Comparison of ENCODE assay signal across 17 cellular contexts in the genomic region with DNA sequence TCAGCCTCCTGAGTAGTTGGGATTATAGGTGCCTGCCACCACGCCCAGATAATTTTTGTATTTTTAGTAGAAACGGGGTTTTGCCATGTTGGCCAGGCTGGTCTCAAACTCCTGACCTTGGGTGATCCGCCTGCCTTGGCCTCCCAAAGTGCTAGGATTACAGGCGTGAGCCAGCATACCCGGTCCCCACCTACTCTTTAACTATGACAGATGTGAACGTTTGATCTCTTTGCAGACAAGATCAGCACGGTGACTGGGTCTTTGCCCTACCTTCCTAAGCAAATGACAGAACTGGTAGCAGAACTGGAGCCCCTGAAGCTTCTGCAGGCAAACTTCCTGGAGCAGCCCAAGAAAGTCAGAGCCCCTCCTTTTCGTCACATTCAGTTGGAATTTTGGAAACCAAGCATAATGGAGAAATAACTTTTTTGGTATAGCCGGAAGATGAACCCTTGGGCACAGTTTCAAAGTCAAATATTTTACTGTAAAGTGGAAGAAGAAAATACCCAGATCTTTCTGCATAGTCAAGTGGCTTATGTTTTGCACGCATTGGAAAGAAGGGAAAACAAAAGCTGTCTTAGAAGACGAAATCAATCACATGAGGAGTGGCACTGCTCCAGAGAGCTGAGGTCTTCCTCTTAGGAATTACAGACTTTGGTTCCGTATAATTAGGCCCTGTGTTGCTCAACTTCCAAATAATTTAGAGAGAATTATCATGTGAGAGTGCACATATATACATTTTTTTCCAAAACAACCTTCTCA.
DNase-seq lines count a peak whose midpoint lies in the region; FAIRE-seq and TF ChIP-seq lines count a peak whose summit lies in the region.
"Had no signal": no experiment of that assay in that cellular context is flagged by ENCODE, and none has a peak within 500 bp of the region (broad histone marks: within the 10 kb centered on the region; RNA-seq: fewer than 3 reads in every experiment).

No MANE protein-coding gene starts in this region.

- no peaks in the 10 kb centered on the region for H4K20me1 ChIP-seq in GM23248 (ENCODE audit: insufficient read depth)

- peaks cover 0 to 4% (median 0%) of the 10 kb centered on the region in 3 donors for H3K9me3 ChIP-seq in adrenal gland (replicated peaks in 1 of 3)
- H3K9me3 ChIP-seq in prostate gland = no peaks in the 10 kb centered on the region
- H3K9me3 ChIP-seq in GM23248 (ENCODE audit: low read depth) = no peaks in the 10 kb centered on the region
- H3K9me3 ChIP-seq: testis had no signal

- no peak overlapping the region for H3K4me2 ChIP-seq in GM23248 (ENCODE audit: unreplicated experiment)

- 18 to 29% (median 24%) methylated on average over 11 to 12 of the region's 12 CpGs for WGBS in adrenal gland, 4 donors
- 45% methylated on average over 12 of the region's 12 CpGs for WGBS in prostate gland
- 5 to 8% methylated on average over 12 of the region's 12 CpGs for WGBS in GM23248 (ENCODE audit: low coverage in 1 of 2, low lambda C conversion rate in 2 of 2, missing lambda C conversion rate in 2 of 2), 2 experiments

- H3K4me3 ChIP-seq in adrenal gland (no peak overlapping the region), prostate gland (no peak overlapping the region), GM23248 (no peak overlapping the region)
- H3K4me3 ChIP-seq: testis had no signal

- no peak for FAIRE-seq in GM12892 (lab: Jason Lieb, UNC)

- in situ Hi-C loops in GM23248 (cut with MboI) = no loop called here

- intact Hi-C loops in adrenal gland (cut with DNase I) = no loop called here
- intact Hi-C loops in prostate gland (cut with DNase I) = loop anchor here (5.0 kb wide), 3 partner anchors 64 to 86 kb away; no protein-coding TSS in a partner anchor

- no peak for TF ChIP-seq POLR2A in adrenal gland (IDR thresholded peaks at IDR 0.05)
- no peak for TF ChIP-seq POLR2A in prostate gland (IDR thresholded peaks at IDR 0.05)
- TF ChIP-seq POLR2A in GM12892 (IDR thresholded peaks at IDR 0.05; ENCODE audit: low read depth, low read length) = no peak

- no peaks in the 10 kb centered on the region for H3K79me2 ChIP-seq in GM23248 (ENCODE audit: insufficient read depth)

- H3F3A ChIP-seq in GM23248 (ENCODE audit: insufficient read depth) = no peaks in the 10 kb centered on the region

- H2AFZ ChIP-seq in GM23248 = no peak overlapping the region

- H3K27me3 ChIP-seq in adrenal gland (no peaks in the 10 kb centered on the region), prostate gland (replicated peaks; ENCODE audit: insufficient read depth) (no peaks in the 10 kb centered on the region), GM23248 (replicated peaks; ENCODE audit: insufficient read depth) (peaks cover 18% of the 10 kb centered on the region; the same call in 1 of the 2 replicates)
- H3K27me3 ChIP-seq: foreskin keratinocyte, testis had no signal

- H3K4me1 ChIP-seq in adrenal gland (replicated peaks in 1 of 2) (peaks cover 46 to 88% of the 10 kb centered on the region in 2 donors), prostate gland (replicated peaks) (peaks cover 6% of the 10 kb centered on the region), GM23248 (ENCODE audit: insufficient read depth) (no peaks in the 10 kb centered on the region; the same call in 1 of the 2 replicates)
- H3K4me1 ChIP-seq: foreskin keratinocyte had no signal

- H3K27ac ChIP-seq in adrenal gland (peak overlapping the region; percentile 67 to 90 (median 75)), prostate gland (peak overlapping the region; percentile 61 to 64), GM23248 (no peak overlapping the region)
- H3K27ac ChIP-seq: foreskin keratinocyte had no signal

- H3K36me3 ChIP-seq in adrenal gland (replicated peaks in 1 of 2) (no peaks in the 10 kb centered on the region), prostate gland (no peaks in the 10 kb centered on the region), GM23248 (ENCODE audit: low read depth) (no peaks in the 10 kb centered on the region)

- no peaks in the 10 kb centered on the region for H3K9me2 ChIP-seq in GM23248 (ENCODE audit: insufficient read depth)

- no peak overlapping the region for H3K9ac ChIP-seq in GM23248

- peak; percentile 15 for DNase-seq in AG08395 (ENCODE audit: low spot score)
- peak in 2 of 7 donors; percentile 59 to 60 for DNase-seq in adrenal gland
- DNase-seq in fibroblast of peridontal ligament (ENCODE audit: extremely low read depth) = peak; percentile 80
- no peak for DNase-seq in prostate gland (ENCODE audit: low spot score)
- no peak for DNase-seq in NCI-H1694 (lab: John Stamatoyannopoulos, UW)
- no peak for DNase-seq in 8988T
- DNase-seq in GM23248 = no peak
- no peak for DNase-seq in GM12892 (ENCODE audit: insufficient read length)
- DNase-seq: activated CD4-positive, alpha-beta memory T cell treated with anti-CD3 and anti-CD28 coated beads for 36 hours; activated gamma-delta T cell treated with Interleukin-2 at 50 U/mL for 16 hours; DND-41; foreskin keratinocyte; natural killer cell; NCI-H1417 treated with DMSO at 0.1 percent for 48 hours; NCI-H524 treated with DMSO at 0.1 percent for 48 hours; T1000; testis had no signal

- TF ChIP-seq CTCF in adrenal gland (IDR thresholded peaks at IDR 0.05) (no peak), prostate gland (IDR thresholded peaks at IDR 0.05) (no peak)

Comparison
In these comparisons a context has a peak if more than half of its experiments do, and no peak if none do; other contexts are left out.
1. DNase-seq: peak in AG08395 (single experiment) and fibroblast of peridontal ligament (single experiment); none in prostate gland (single experiment), NCI-H1694 (single experiment), 8988T (single experiment), GM23248 (single experiment) and GM12892 (single experiment).